In genomic region chr12:54106803-54107202, GRCh38 we compare ENCODE assay signal across 2 cellular contexts. TPM values are rescaled to one million over a fixed set of nuclear protein-coding genes. Genes with fewer than 3 reads are reported as not detected.
"Had no signal": no experiment of that assay in that cellular context is flagged by ENCODE, and none has a peak within 500 bp of the region (broad histone marks: within the 10 kb centered on the region; RNA-seq: fewer than 3 reads in every experiment).

No MANE protein-coding gene starts in this region.

RNA-seq across cellular contexts. Expression of gene HOXC4, which starts 53.2 kb away (rescaled TPM):
- total RNA-seq: HepG2, Right ventricle myocardium inferior had no signal
- polyA plus RNA-seq: HepG2 had no signal
